7 cellular contexts compared by ENCODE assay signal in genomic region chr3:56202997-56203396, GRCh38.
"Had no signal": no experiment of that assay in that cellular context is flagged by ENCODE, and none has a peak within 500 bp of the region (broad histone marks: within the 10 kb centered on the region; RNA-seq: fewer than 3 reads in every experiment).

No MANE protein-coding gene starts in this region.

- H3K9me3 ChIP-seq: HAP-1 had no signal

- H3K4me3 ChIP-seq: GM23248, HAP-1 had no signal

- ATAC-seq: HCT116 had no signal

- H3K36me3 ChIP-seq: HAP-1 had no signal

- H3K27ac ChIP-seq: GM23248 had no signal

- DNase-seq: GM23248, GOT3, H7, HFFc6, IMR-90 had no signal

- H3K4me1 ChIP-seq: HAP-1 had no signal
